In genomic region chr6:57089265-57089664, GRCh38 we compare ENCODE assay signal across 8 cellular contexts. TPM values are rescaled to one million over a fixed set of nuclear protein-coding genes. Genes with fewer than 3 reads are reported as not detected.
A peak's percentile ranks its signal among the peaks of the same experiment; 100 is the strongest.
DNase-seq lines count a peak whose midpoint lies in the region; ATAC-seq and TF ChIP-seq lines count a peak whose summit lies in the region.

No MANE protein-coding gene starts in this region.

- H3K27ac Mint-ChIP-seq in CD14-positive monocyte: peak overlapping the region in 6 of 7 donors; percentile 73 to 92 (median 90)
- peak overlapping the region; percentile 67 to 72 for H3K27ac Mint-ChIP-seq in natural killer cell treated with Interleukin-12 subunit alpha and Interleukin-12 subunit beta and Interleukin-15 and Interleukin-18, amount 100 ng/mL, for 72 hours

- peak overlapping the region; percentile 57 for H3K4me3 ChIP-seq in Jurkat, Clone E6-1 (ENCODE audit: low read length)
- peak overlapping the region; percentile 76 for H3K4me3 ChIP-seq in choroid plexus epithelial cell (ENCODE audit: low read depth, low read length)

- H3K27me3 Mint-ChIP-seq in CD14-positive monocyte (ENCODE audit: low read depth in 3 of 3): peaks cover 0 to 1% (median 0%) of the 10 kb centered on the region in 3 donors
- H3K27me3 Mint-ChIP-seq in natural killer cell treated with Interleukin-12 subunit alpha and Interleukin-12 subunit beta and Interleukin-15 and Interleukin-18, amount 100 ng/mL, for 72 hours: no peaks in the 10 kb centered on the region

- H3K9me3 Mint-ChIP-seq in CD14-positive monocyte: peaks cover 0 to 2% (median 0%) of the 10 kb centered on the region in 7 donors
- H3K9me3 Mint-ChIP-seq in natural killer cell treated with Interleukin-12 subunit alpha and Interleukin-12 subunit beta and Interleukin-15 and Interleukin-18, amount 100 ng/mL, for 72 hours: no peaks in the 10 kb centered on the region

- peak overlapping the region; percentile 79 to 88 for H3K4me3 Mint-ChIP-seq in CD14-positive monocyte
- peak overlapping the region; percentile 86 for H3K4me3 Mint-ChIP-seq in natural killer cell treated with Interleukin-12 subunit alpha and Interleukin-12 subunit beta and Interleukin-15 and Interleukin-18, amount 100 ng/mL, for 72 hours

- ATAC-seq in natural killer cell treated with Interleukin-12 subunit alpha and Interleukin-12 subunit beta and Interleukin-15 and Interleukin-18, amount 100 ng/mL, for 72 hours: no peak
- ATAC-seq in GM18502 (IDR thresholded peaks at IDR 0.05; ENCODE audit: poor library complexity, unreplicated experiment) (no peak), GM21825 (IDR thresholded peaks at IDR 0.05; ENCODE audit: unreplicated experiment) (no peak)

- peaks cover 31% of the 10 kb centered on the region for H3K4me1 Mint-ChIP-seq in CD14-positive monocyte
- H3K4me1 Mint-ChIP-seq in natural killer cell treated with Interleukin-12 subunit alpha and Interleukin-12 subunit beta and Interleukin-15 and Interleukin-18, amount 100 ng/mL, for 72 hours (ENCODE audit: low read depth in 2 of 2): peaks cover 26 to 34% of the 10 kb centered on the region in 2 donors

- no peak for TF ChIP-seq CTCF in CD14-positive monocyte (IDR thresholded peaks at IDR 0.05)
- no peak for TF ChIP-seq CTCF in choroid plexus epithelial cell (conservative IDR thresholded peaks at IDR 0.05; ENCODE audit: low read depth, low read length)

- DNase-seq in CD14-positive monocyte (ENCODE audit: low spot score) (no peak), choroid plexus epithelial cell (ENCODE audit: low read depth) (no peak), GM19240 (ENCODE audit: insufficient read length, low spot score) (no peak)
- no peak for DNase-seq in Jurkat, Clone E6-1 (ENCODE audit: low read depth, low spot score)
- no peak for DNase-seq in natural killer cell treated with Interleukin-12 subunit alpha and Interleukin-12 subunit beta and Interleukin-15 and Interleukin-18, amount 100 ng/mL, for 72 hours (ENCODE audit: low spot score)
- no peak for DNase-seq in activated CD8-positive, alpha-beta memory T cell treated with anti-CD3 and anti-CD28 coated beads, Interleukin-2, amount 50 U/mL, for 48 hours

- H3K36me3 Mint-ChIP-seq in CD14-positive monocyte: peaks cover 11 to 18% of the 10 kb centered on the region in 2 donors
- H3K36me3 Mint-ChIP-seq in natural killer cell treated with Interleukin-12 subunit alpha and Interleukin-12 subunit beta and Interleukin-15 and Interleukin-18, amount 100 ng/mL, for 72 hours: peaks cover 13% of the 10 kb centered on the region

- intact Hi-C loops in CD14-positive monocyte (cut with micrococcal nuclease): no loop called here

RNA-seq across cellular contexts. Expression of gene ZNF451, which starts 0.7 kb away (rescaled TPM):
- 10 to 100 TPM in 1 of 2 donors, 1 to 10 TPM in 1; 7.9 to 22.0 TPM for polyA plus RNA-seq in CD14-positive monocyte
- polyA plus RNA-seq in Jurkat, Clone E6-1 (2012; ENCODE audit: insufficient read depth, insufficient read length): 17.0 TPM
- 10 to 100 TPM; 53.8 to 81.2 TPM for total RNA-seq in natural killer cell treated with Interleukin-12 subunit alpha and Interleukin-12 subunit beta and Interleukin-15 and Interleukin-18, amount 100 ng/mL, for 72 hours

RNA-seq across cellular contexts. Expression of gene KIAA1586, which starts 42.8 kb away (rescaled TPM):
- 1 to 10 TPM; 4.4 to 5.0 TPM for polyA plus RNA-seq in CD14-positive monocyte
- 12.1 TPM for polyA plus RNA-seq in Jurkat, Clone E6-1 (2012; ENCODE audit: insufficient read depth, insufficient read length)
- total RNA-seq in natural killer cell treated with Interleukin-12 subunit alpha and Interleukin-12 subunit beta and Interleukin-15 and Interleukin-18, amount 100 ng/mL, for 72 hours: 10 to 100 TPM; 11.4 to 16.8 TPM
